In genomic region chr1:40692429-40692905, GRCh38 we compare ENCODE assay signal across 1 cellular context.
TF ChIP-seq lines count a peak whose summit lies in the region.

No MANE protein-coding gene starts in this region.

TF ChIP-seq in HepG2, 621 proteins besides CTCF, POLR2A, EP300 and RAD21 (continued from another document and continues in another):
- no peak for TF ChIP-seq ZBTB44 (CRISPR knock-in tag; IDR thresholded peaks at IDR 0.05)
- no peak for TF ChIP-seq MTF1 (CRISPR knock-in tag; IDR thresholded peaks at IDR 0.05)
- no peak for TF ChIP-seq IRF1 (CRISPR knock-in tag; IDR thresholded peaks at IDR 0.05; ENCODE audit: low read depth)
- no peak for TF ChIP-seq ZNF709 (CRISPR knock-in tag; IDR thresholded peaks at IDR 0.05)
- no peak for TF ChIP-seq ZHX1 (CRISPR knock-in tag; IDR thresholded peaks at IDR 0.05; ENCODE audit: low read depth)
- TF ChIP-seq CERS6 (CRISPR knock-in tag; IDR thresholded peaks at IDR 0.05) = peak; percentile 32; the same call in 1 of the 2 replicates
- no peak for TF ChIP-seq ZNF580 (CRISPR knock-in tag; IDR thresholded peaks at IDR 0.05; ENCODE audit: borderline replicate concordance, low read depth)
- TF ChIP-seq ZNF720 (CRISPR knock-in tag; IDR thresholded peaks at IDR 0.05) = no peak
- TF ChIP-seq ATF4 (CRISPR knock-in tag; IDR thresholded peaks at IDR 0.05) = no peak
- no peak for TF ChIP-seq ZNF609 (CRISPR knock-in tag; IDR thresholded peaks at IDR 0.05; ENCODE audit: borderline replicate concordance)
- 0 out of 2 replicates have a peak, but pooled peaks have one; percentile 27 for TF ChIP-seq KLF12 (CRISPR knock-in tag; IDR thresholded peaks at IDR 0.05; ENCODE audit: borderline replicate concordance)
- TF ChIP-seq ZNF337 (CRISPR knock-in tag; IDR thresholded peaks at IDR 0.05; ENCODE audit: borderline replicate concordance, low read depth) = no peak
- TF ChIP-seq ZNF253 (CRISPR knock-in tag; IDR thresholded peaks at IDR 0.05; ENCODE audit: borderline replicate concordance) = no peak
- no peak for TF ChIP-seq MNT (IDR thresholded peaks at IDR 0.05)
- no peak for TF ChIP-seq EHMT2 (IDR thresholded peaks at IDR 0.05; ENCODE audit: borderline replicate concordance, low read depth, low read length)
- no peak for TF ChIP-seq PITX1 (CRISPR knock-in tag; IDR thresholded peaks at IDR 0.05)
- TF ChIP-seq ZNF724P (CRISPR knock-in tag; IDR thresholded peaks at IDR 0.05; ENCODE audit: borderline replicate concordance) = no peak
- TF ChIP-seq ADNP (CRISPR knock-in tag; IDR thresholded peaks at IDR 0.05) = no peak
- no peak for TF ChIP-seq RBAK (CRISPR knock-in tag; IDR thresholded peaks at IDR 0.05)
- no peak for TF ChIP-seq ATM (IDR thresholded peaks at IDR 0.05; ENCODE audit: borderline replicate concordance)
- no peak for TF ChIP-seq ZNF878 (CRISPR knock-in tag; IDR thresholded peaks at IDR 0.05)
- no peak for TF ChIP-seq ZNF549 (CRISPR knock-in tag; IDR thresholded peaks at IDR 0.05)
- no peak for TF ChIP-seq MED13 (CRISPR knock-in tag; IDR thresholded peaks at IDR 0.05)
- TF ChIP-seq FLYWCH1 (CRISPR knock-in tag; IDR thresholded peaks at IDR 0.05) = 0 out of 2 replicates have a peak, but pooled peaks have one; percentile 58
- TF ChIP-seq ZNF546 (CRISPR knock-in tag; conservative IDR thresholded peaks at IDR 0.05) = no peak
- TF ChIP-seq ZNF17 (CRISPR knock-in tag; IDR thresholded peaks at IDR 0.05) = no peak
- no peak for TF ChIP-seq ZNF138 (CRISPR knock-in tag; IDR thresholded peaks at IDR 0.05; ENCODE audit: low read depth)
- TF ChIP-seq FOSL2 (CRISPR knock-in tag; IDR thresholded peaks at IDR 0.05) = peak; percentile 22; the same call in 1 of the 2 replicates
- 0 out of 2 replicates have a peak, but pooled peaks have one; percentile 7 for TF ChIP-seq FOXO4 (CRISPR knock-in tag; conservative IDR thresholded peaks at IDR 0.05)
- no peak for TF ChIP-seq BRCA1 (CRISPR knock-in tag; IDR thresholded peaks at IDR 0.05)
- TF ChIP-seq CHD4 (IDR thresholded peaks at IDR 0.05; ENCODE audit: borderline replicate concordance, low read length) = no peak
- TF ChIP-seq WIZ (CRISPR knock-in tag; IDR thresholded peaks at IDR 0.05) = no peak
- TF ChIP-seq ZSCAN20 (CRISPR knock-in tag; IDR thresholded peaks at IDR 0.05; ENCODE audit: borderline replicate concordance) = no peak
- no peak for TF ChIP-seq RELA (CRISPR knock-in tag; IDR thresholded peaks at IDR 0.05)
- no peak for TF ChIP-seq MTA1 (CRISPR knock-in tag; IDR thresholded peaks at IDR 0.05; ENCODE audit: borderline replicate concordance)
- TF ChIP-seq TP53 (CRISPR knock-in tag; conservative IDR thresholded peaks at IDR 0.05) = 0 out of 2 replicates have a peak, but pooled peaks have one; percentile 15
- no peak for TF ChIP-seq MAFG (CRISPR knock-in tag; IDR thresholded peaks at IDR 0.05)
- TF ChIP-seq MBNL3 (CRISPR knock-in tag; conservative IDR thresholded peaks at IDR 0.05) = no peak
- no peak for TF ChIP-seq ZNF605 (CRISPR knock-in tag; IDR thresholded peaks at IDR 0.05)
- no peak for TF ChIP-seq ZNF34 (CRISPR knock-in tag; IDR thresholded peaks at IDR 0.05; ENCODE audit: borderline replicate concordance)
- 0 out of 2 replicates have a peak, but pooled peaks have one; percentile 25 for TF ChIP-seq ZNF710 (CRISPR knock-in tag; IDR thresholded peaks at IDR 0.05; ENCODE audit: borderline replicate concordance)
- no peak for TF ChIP-seq ETV5 (CRISPR knock-in tag; IDR thresholded peaks at IDR 0.05; ENCODE audit: borderline replicate concordance)
- no peak; the same call in 1 of the 2 replicates for TF ChIP-seq USF2 (IDR thresholded peaks at IDR 0.05; ENCODE audit: low read depth, low read length)
- TF ChIP-seq USF2 (CRISPR knock-in tag; IDR thresholded peaks at IDR 0.05; ENCODE audit: borderline replicate concordance) = no peak; the same call in 1 of the 2 replicates
- no peak for TF ChIP-seq ZNF160 (CRISPR knock-in tag; IDR thresholded peaks at IDR 0.05)
- TF ChIP-seq PLRG1 (conservative IDR thresholded peaks at IDR 0.05) = no peak
